ENCODE assay signal across 16 cellular contexts in the genomic region with DNA sequence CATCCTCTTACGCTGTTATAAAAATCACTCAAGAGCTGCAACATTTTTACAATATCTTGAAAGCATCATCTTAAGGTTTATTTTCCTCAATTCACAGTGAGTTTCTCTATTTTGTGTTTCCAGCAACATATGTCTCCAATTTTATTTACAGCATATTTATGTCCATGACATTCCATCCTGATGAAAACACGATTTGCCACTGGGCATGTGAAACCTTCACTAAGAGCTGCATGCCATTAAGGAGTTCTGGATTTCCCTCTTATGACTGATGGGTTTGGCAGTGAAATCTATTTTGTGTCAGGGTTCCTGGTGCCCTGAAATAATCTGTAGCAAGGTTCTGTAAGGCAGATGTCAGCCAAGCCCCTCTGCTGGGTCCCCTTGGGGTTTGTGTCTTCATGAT.
"Had no signal": no experiment of that assay in that cellular context is flagged by ENCODE, and none has a peak within 500 bp of the region (broad histone marks: within the 10 kb centered on the region; RNA-seq: fewer than 3 reads in every experiment).

No MANE protein-coding gene starts in this region.

- ATAC-seq: activated CD4-positive, alpha-beta T cell treated with anti-CD3 and anti-CD28 coated beads for 36 hours; psoas muscle; sciatic nerve had no signal

- H3K36me3 ChIP-seq: ascending aorta, esophagus squamous epithelium had no signal

- H3K27me3 ChIP-seq: ascending aorta, esophagus squamous epithelium had no signal

- H3K4me3 ChIP-seq: ascending aorta, esophagus squamous epithelium, psoas muscle had no signal

- H3K4me1 ChIP-seq: ascending aorta, esophagus squamous epithelium, psoas muscle had no signal

- H3K27ac ChIP-seq: ascending aorta, esophagus squamous epithelium, psoas muscle, VCaP had no signal

- DNase-seq: activated CD4-positive, alpha-beta memory T cell treated with anti-CD3 and anti-CD28 coated beads, Interleukin-2, amount 10 ng/mL, durations not matched to agents 7 days and 5 days; activated CD4-positive, alpha-beta T cell treated with anti-CD3 and anti-CD28 coated beads for 36 hours; activated gamma-delta T cell; activated naive CD8-positive, alpha-beta T cell treated with anti-CD3 and anti-CD28 coated beads, Interleukin-2, amount 10 ng/mL, durations not matched to agents 7 days and 5 days; activated T-cell treated with anti-CD3 and anti-CD28 coated beads, Interleukin-2, amount 50 U/mL, for 48 hours; esophagus squamous epithelium; hypothalamus; kidney glomerular epithelial cell; mesendoderm; psoas muscle; stimulated activated CD4-positive, alpha-beta T cell treated with anti-CD3 and anti-CD28 coated beads, Interleukin-12 subunit alpha, Interleukin-12 subunit beta, amount 100 ng/mL, for 4 hours; stimulated activated naive CD4-positive, alpha-beta T cell treated with Interleukin-2 at 50 U/mL for 16 hours; T1000 had no signal

- H3K9me3 ChIP-seq: ascending aorta, esophagus squamous epithelium, psoas muscle had no signal
